8 cellular contexts compared by ENCODE assay signal in the genomic region with DNA sequence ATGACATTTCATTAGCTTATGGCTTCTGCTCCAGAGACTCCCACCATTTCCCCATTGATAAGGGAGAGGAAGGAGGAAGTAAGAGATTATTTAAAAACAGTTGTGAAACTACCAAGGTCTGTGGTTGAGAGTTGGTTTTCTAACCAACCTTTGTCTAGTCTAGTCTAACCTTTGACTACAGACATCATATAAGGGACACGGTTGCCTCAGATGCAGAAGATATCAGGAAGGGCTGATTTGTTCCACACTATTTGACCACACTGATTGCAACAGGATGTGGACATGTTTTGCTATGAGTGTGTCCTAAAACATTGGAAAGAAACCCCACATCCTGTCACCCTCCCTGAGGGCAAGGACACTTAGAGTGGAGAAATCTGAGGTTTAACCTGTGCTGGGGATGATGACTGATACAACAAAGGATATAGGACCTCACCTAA. TPM values are rescaled to one million over a fixed set of nuclear protein-coding genes. Genes with fewer than 3 reads are reported as not detected.
A peak's percentile ranks its signal among the peaks of the same experiment; 100 is the strongest.
DNase-seq lines count a peak whose midpoint lies in the region; ATAC-seq and FAIRE-seq lines count a peak whose summit lies in the region.

No MANE protein-coding gene starts in this region.

- peaks cover 29% of the 10 kb centered on the region for H3K27me3 Mint-ChIP-seq in activated CD4-positive, alpha-beta memory T cell treated with anti-CD3 and anti-CD28 coated beads for 36 hours

- FAIRE-seq in GM19239 (lab: Jason Lieb, UNC): peak; percentile 98
- FAIRE-seq in frontal cortex (lab: Jason Lieb, UNC): no peak

- DNase-seq in AML-193 (lab: John Stamatoyannopoulos, UW) (peak; percentile 96 to 97), GM19239 (ENCODE audit: insufficient read length, low spot score) (no peak), NCI-H2029 treated with DMSO at 0.1 percent for 48 hours (lab: John Stamatoyannopoulos, UW) (no peak), frontal cortex (ENCODE audit: low spot score in 2 of 2) (no peak), COR-L47 (lab: John Stamatoyannopoulos, UW) (no peak)
- DNase-seq in activated CD4-positive, alpha-beta memory T cell treated with anti-CD3 and anti-CD28 coated beads for 36 hours: peak; percentile 51
- no peak for DNase-seq in stimulated activated effector memory CD8-positive, alpha-beta T cell treated with anti-CD3 and anti-CD28 coated beads, Interleukin-12 subunit alpha, Interleukin-12 subunit beta, amount 100 ng/mL, for 72 hours (ENCODE audit: low spot score in 2 of 2)

- H3K27ac Mint-ChIP-seq in activated CD4-positive, alpha-beta memory T cell treated with anti-CD3 and anti-CD28 coated beads for 36 hours: peak overlapping the region; percentile 43
- no peak overlapping the region for H3K27ac Mint-ChIP-seq in stimulated activated effector memory CD8-positive, alpha-beta T cell treated with anti-CD3 and anti-CD28 coated beads, Interleukin-12 subunit alpha, Interleukin-12 subunit beta, amount 100 ng/mL, for 72 hours

- POLR2A ChIA-PET in activated CD4-positive, alpha-beta memory T cell treated with anti-CD3 and anti-CD28 coated beads for 36 hours (lab: Charles Lee): interaction anchor here (0.7 kb wide), 1 partner anchor 239 kb away, joined by 4 read pairs; no protein-coding TSS in a partner anchor

- H3K36me3 Mint-ChIP-seq in activated CD4-positive, alpha-beta memory T cell treated with anti-CD3 and anti-CD28 coated beads for 36 hours: no peaks in the 10 kb centered on the region
- H3K36me3 Mint-ChIP-seq in stimulated activated effector memory CD8-positive, alpha-beta T cell treated with anti-CD3 and anti-CD28 coated beads, Interleukin-12 subunit alpha, Interleukin-12 subunit beta, amount 100 ng/mL, for 72 hours: peaks cover 7% of the 10 kb centered on the region

- H3K4me1 Mint-ChIP-seq in activated CD4-positive, alpha-beta memory T cell treated with anti-CD3 and anti-CD28 coated beads for 36 hours (ENCODE audit: low read depth): peaks cover 43% of the 10 kb centered on the region
- peaks cover 44% of the 10 kb centered on the region for H3K4me1 Mint-ChIP-seq in stimulated activated effector memory CD8-positive, alpha-beta T cell treated with anti-CD3 and anti-CD28 coated beads, Interleukin-12 subunit alpha, Interleukin-12 subunit beta, amount 100 ng/mL, for 72 hours

- H3K4me3 Mint-ChIP-seq in activated CD4-positive, alpha-beta memory T cell treated with anti-CD3 and anti-CD28 coated beads for 36 hours: no peak overlapping the region
- H3K4me3 Mint-ChIP-seq in stimulated activated effector memory CD8-positive, alpha-beta T cell treated with anti-CD3 and anti-CD28 coated beads, Interleukin-12 subunit alpha, Interleukin-12 subunit beta, amount 100 ng/mL, for 72 hours: no peak overlapping the region

- ATAC-seq in HG03196 (IDR thresholded peaks at IDR 0.05; ENCODE audit: unreplicated experiment): peak; percentile 80
- ATAC-seq in stimulated activated effector memory CD8-positive, alpha-beta T cell treated with anti-CD3 and anti-CD28 coated beads, Interleukin-12 subunit alpha, Interleukin-12 subunit beta, amount 100 ng/mL, for 72 hours: peak; percentile 87

- CTCF ChIA-PET in activated CD4-positive, alpha-beta memory T cell treated with anti-CD3 and anti-CD28 coated beads for 36 hours (lab: Charles Lee): no interaction called here

- intact Hi-C loops in activated CD4-positive, alpha-beta memory T cell treated with anti-CD3 and anti-CD28 coated beads for 36 hours (cut with micrococcal nuclease): loop anchor here (1.0 to 5.0 kb wide), 2 partner anchors 12 to 36 kb away; no protein-coding TSS in a partner anchor

- no peaks in the 10 kb centered on the region for H3K9me3 Mint-ChIP-seq in activated CD4-positive, alpha-beta memory T cell treated with anti-CD3 and anti-CD28 coated beads for 36 hours
- no peaks in the 10 kb centered on the region for H3K9me3 Mint-ChIP-seq in stimulated activated effector memory CD8-positive, alpha-beta T cell treated with anti-CD3 and anti-CD28 coated beads, Interleukin-12 subunit alpha, Interleukin-12 subunit beta, amount 100 ng/mL, for 72 hours

RNA-seq across cellular contexts. Expression of a gene that starts 53.0 kb away (rescaled TPM):
- total RNA-seq in activated CD4-positive, alpha-beta memory T cell treated with anti-CD3 and anti-CD28 coated beads for 36 hours: 10 to 100 TPM; 15.9 to 18.7 TPM
- total RNA-seq in frontal cortex: 14.7 TPM

Comparison
In these comparisons a context has a peak if more than half of its experiments do, and no peak if none do; other contexts are left out.
1. DNase-seq: peak in AML-193 (2 of 2) and activated CD4-positive, alpha-beta memory T cell treated with anti-CD3 and anti-CD28 coated beads for 36 hours (single experiment); none in GM19239 (single experiment), stimulated activated effector memory CD8-positive, alpha-beta T cell treated with anti-CD3 and anti-CD28 coated beads, Interleukin-12 subunit alpha, Interleukin-12 subunit beta, amount 100 ng/mL, for 72 hours (0 of 2), NCI-H2029 treated with DMSO at 0.1 percent for 48 hours (single experiment), frontal cortex (0 of 2) and COR-L47 (single experiment).